17 cellular contexts compared by ENCODE assay signal in the genomic region with DNA sequence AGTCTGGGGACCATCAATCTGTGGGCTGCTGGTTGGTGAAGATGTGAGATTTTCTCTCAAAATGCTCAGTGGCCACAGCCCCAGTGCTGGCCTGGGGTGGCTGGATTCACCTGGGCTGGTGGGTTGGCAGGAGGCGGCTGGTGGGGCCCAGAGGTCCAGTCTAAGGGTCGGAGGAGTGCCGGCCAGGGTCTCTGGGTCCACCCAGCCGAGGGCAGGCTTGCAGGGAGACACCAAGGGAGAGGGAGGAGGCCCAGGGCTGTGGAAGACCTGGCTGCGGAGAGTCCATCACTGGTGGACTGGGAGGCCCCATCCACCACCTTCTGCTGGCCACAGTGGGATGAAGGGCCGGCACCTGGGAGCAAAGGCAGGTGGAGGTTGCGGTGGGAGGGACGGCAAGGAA. TPM values are rescaled to one million over a fixed set of nuclear protein-coding genes. Genes with fewer than 3 reads are reported as not detected.
A peak's percentile ranks its signal among the peaks of the same experiment; 100 is the strongest.
DNase-seq lines count a peak whose midpoint lies in the region; ATAC-seq and TF ChIP-seq lines count a peak whose summit lies in the region.
"Had no signal": no experiment of that assay in that cellular context is flagged by ENCODE, and none has a peak within 500 bp of the region (broad histone marks: within the 10 kb centered on the region; RNA-seq: fewer than 3 reads in every experiment).

No MANE protein-coding gene starts in this region.

- H3K36me3 ChIP-seq in thyroid gland: no peaks in the 10 kb centered on the region
- H3K36me3 ChIP-seq: cardiac muscle cell had no signal

- no peaks in the 10 kb centered on the region for H3K9me3 Mint-ChIP-seq in nephron
- H3K9me3 Mint-ChIP-seq: activated T-cell treated with anti-CD3 and anti-CD28 coated beads, Interleukin-2, amount 50 U/mL, for 24 hours had no signal

- H3K9me3 ChIP-seq in thyroid gland: no peaks in the 10 kb centered on the region
- H3K9me3 ChIP-seq: mucosa of descending colon had no signal

- no peak overlapping the region for H3K4me3 ChIP-seq in thyroid gland (replicated peaks in 1 of 3)
- H3K4me3 ChIP-seq: cardiac muscle cell, mucosa of descending colon had no signal

- TF ChIP-seq CTCF in nephron (IDR thresholded peaks at IDR 0.05; ENCODE audit: unreplicated experiment in 3 of 3): no peak
- TF ChIP-seq CTCF in thyroid gland (IDR thresholded peaks at IDR 0.05): no peak

- peaks cover 8 to 25% of the 10 kb centered on the region in 2 donors for H3K4me1 ChIP-seq in thyroid gland

- TF ChIP-seq POLR2A in thyroid gland (IDR thresholded peaks at IDR 0.05): no peak

- DNase-seq in left ventricle myocardium superior: no peak
- no peak for DNase-seq in thyroid gland
- DNase-seq in superior temporal gyrus (ENCODE audit: extremely low spot score): no peak
- DNase-seq in NCI-H524 (lab: John Stamatoyannopoulos, UW): no peak
- DNase-seq: activated CD4-positive, alpha-beta T cell treated with anti-CD3 and anti-CD28 coated beads, Interleukin-2, amount 50 U/mL, for 1 hour; activated T-cell treated with anti-CD3 and anti-CD28 coated beads, Interleukin-2, amount 50 U/mL, for 24 hours; DND-41; NCI-H1417 treated with DMSO at 0.1 percent for 48 hours; NCI-H446; T1000 had no signal

- H3K27ac ChIP-seq in angular gyrus (ENCODE audit: low read depth, low read length) (peak overlapping the region; percentile 74), thyroid gland (peak overlapping the region; percentile 55 to 65 (median 56))
- H3K27ac ChIP-seq: C4-2B, cardiac muscle cell had no signal

- H3K27ac Mint-ChIP-seq in nephron: peak overlapping the region in 2 of 3 experiments; percentile 37 to 41
- H3K27ac Mint-ChIP-seq: activated naive CD8-positive, alpha-beta T cell; activated T-cell treated with anti-CD3 and anti-CD28 coated beads, Interleukin-2, amount 50 U/mL, for 24 hours had no signal

- ATAC-seq in left ventricle myocardium superior: peak; percentile 2
- ATAC-seq in HG02870 (IDR thresholded peaks at IDR 0.05; ENCODE audit: unreplicated experiment): no peak
- ATAC-seq: mucosa of descending colon had no signal

- no peaks in the 10 kb centered on the region for H3K27me3 ChIP-seq in thyroid gland

- H3K4me3 Mint-ChIP-seq in nephron: peak overlapping the region in 2 of 3 experiments; percentile 36 to 61

- peaks cover 6% of the 10 kb centered on the region for H3K36me3 Mint-ChIP-seq in nephron (ENCODE audit: low read depth)
- H3K36me3 Mint-ChIP-seq: activated naive CD8-positive, alpha-beta T cell had no signal

- intact Hi-C loops in left ventricle myocardium superior (cut with micrococcal nuclease) (no loop called here), thyroid gland (cut with DNase I) (no loop called here)

- H3K4me1 Mint-ChIP-seq in nephron: peaks cover 13% of the 10 kb centered on the region

- peaks cover 26% of the 10 kb centered on the region for H3K27me3 Mint-ChIP-seq in nephron (ENCODE audit: low read depth)

- 73 to 77% methylated on average over 8 of the region's 8 CpGs for whole genome bisulfite sequencing in thyroid gland, 2 donors

RNA-seq across cellular contexts. Expression of a gene that starts 0.6 kb away (rescaled TPM):
- total RNA-seq in left ventricle myocardium superior (22.9 TPM), thyroid gland (10 to 100 TPM; 11.5 to 23.0 (median 17.7) TPM)

RNA-seq across cellular contexts. Expression of a gene that starts 44.1 kb away (rescaled TPM):
- 22.2 TPM for total RNA-seq in left ventricle myocardium superior
- 10 to 100 TPM; 30.9 to 73.5 (median 61.2) TPM for total RNA-seq in thyroid gland
